ENCODE assay signal across 5 cellular contexts in genomic region chr11:130233888-130234287, GRCh38.
A peak's percentile ranks its signal among the peaks of the same experiment; 100 is the strongest.
DNase-seq lines count a peak whose midpoint lies in the region; ATAC-seq, FAIRE-seq and TF ChIP-seq lines count a peak whose summit lies in the region.
"Not testable (repeated sequence)": the region's sequence is repeated elsewhere in the genome, so short reads cannot be mapped to it uniquely, and the experiment has no call there.

No MANE protein-coding gene starts in this region.

- H3K4me3 Mint-ChIP-seq in stimulated activated naive B cell treated with anti-CD40 and anti-IgM and Interleukin-4, amounts not matched to agents 10 μg/mL and 1 μg/mL and 100 μg/mL, for 72 hours: not testable (repeated sequence)

- H3K9me3 ChIP-seq in BLaER1 treated with 17β-estradiol and CSF1 and Interleukin-3, amounts not matched to agents 10 nM and 100 nM (replicated peaks in 1 of 11); Karpas-422 (ENCODE audit: low read length); GM12878 (replicated peaks; ENCODE audit: control insufficient read depth, insufficient read depth, low read length): not testable (repeated sequence)

- H2AFZ ChIP-seq in Karpas-422 (ENCODE audit: low read length); GM12878 (ENCODE audit: control insufficient read depth, low read depth, low read length): not testable (repeated sequence)

- H3K36me3 Mint-ChIP-seq in stimulated activated naive B cell treated with anti-CD40 and anti-IgM and Interleukin-4, amounts not matched to agents 10 μg/mL and 1 μg/mL and 100 μg/mL, for 72 hours: peaks cover 8 to 17% of the 10 kb centered on the region in 2 donors

- SMC1A ChIA-PET in GM12878 (lab: Charles Lee; ENCODE audit: uncharacterized antibody, unreplicated experiment): interaction anchor here (1.0 kb wide), 1 partner anchor 10 kb away, joined by 4 read pairs; no protein-coding TSS in a partner anchor

- not testable (repeated sequence) for BruUV-seq in GM12878 (replicated peaks; lab: Mats Ljungman, UMichigan)

- CTCF ChIA-PET in GM12878 (lab: Yijun Ruan, JAX): not testable (repeated sequence)

- 22% methylated on average over 2 of the region's 3 CpGs for WGBS in GM12878 (ENCODE audit: insufficient coverage, insufficient replicate concordance, low lambda C conversion rate, missing lambda C conversion rate)

- H3K27ac Mint-ChIP-seq in stimulated activated naive B cell treated with anti-CD40 and anti-IgM and Interleukin-4, amounts not matched to agents 10 μg/mL and 1 μg/mL and 100 μg/mL, for 72 hours: not testable (repeated sequence)

- TF ChIP-seq EP300 in GM12878 (IDR thresholded peaks at IDR 0.05; ENCODE audit: borderline replicate concordance in 1 of 2, control insufficient read depth in 1 of 2, low read depth in 2 of 2, low read length in 2 of 2): not testable (repeated sequence)

- not testable (repeated sequence) for H4K20me1 ChIP-seq in BLaER1 treated with 17β-estradiol and CSF1 and Interleukin-3, amounts not matched to agents 10 nM and 100 nM; Karpas-422 (ENCODE audit: insufficient read depth, low read depth, low read length); GM12878 (ENCODE audit: control insufficient read depth, insufficient read depth)

- H3K27ac ChIP-seq in BLaER1 treated with 17β-estradiol and CSF1 and Interleukin-3, amounts not matched to agents 10 nM and 100 nM: peak overlapping the region in 9 of 11 experiments; percentile 1 to 79 (median 74); a peak in 16 of 22 replicates
- peak overlapping the region; percentile 65 for H3K27ac ChIP-seq in Karpas-422 (ENCODE audit: low read length)
- not testable (repeated sequence) for H3K27ac ChIP-seq in GM12878 (ENCODE audit: control insufficient read depth, insufficient read depth)

- not testable (repeated sequence) for H3K27me3 Mint-ChIP-seq in stimulated activated naive B cell treated with anti-CD40 and anti-IgM and Interleukin-4, amounts not matched to agents 10 μg/mL and 1 μg/mL and 100 μg/mL, for 72 hours

- H3K9ac ChIP-seq in BLaER1 treated with 17β-estradiol and CSF1 and Interleukin-3, amounts not matched to agents 10 nM and 100 nM: peak overlapping the region in 5 of 11 experiments; percentile 20 to 37 (median 31); a peak in 4 of 22 replicates
- H3K9ac ChIP-seq in Karpas-422 (ENCODE audit: low read length); GM12878 (ENCODE audit: control insufficient read depth, insufficient read depth, low read length): not testable (repeated sequence)

- H3K9me2 ChIP-seq in Karpas-422 (replicated peaks; ENCODE audit: insufficient read depth, low read length): not testable (repeated sequence)

- peaks cover 6 to 23% (median 14%) of the 10 kb centered on the region in 10 experiments for H3K4me1 ChIP-seq in BLaER1 treated with 17β-estradiol and CSF1 and Interleukin-3, amounts not matched to agents 10 nM and 100 nM
- peaks cover 54% of the 10 kb centered on the region for H3K4me1 ChIP-seq in Karpas-422 (ENCODE audit: low read length)
- H3K4me1 ChIP-seq in GM12878 (ENCODE audit: control insufficient read depth, insufficient read depth, low read length): not testable (repeated sequence)

- H3K79me2 ChIP-seq in Karpas-422 (ENCODE audit: low read length); GM12878 (ENCODE audit: control insufficient read depth, insufficient read depth, low read length): not testable (repeated sequence)

- FAIRE-seq in GM12892 (lab: Jason Lieb, UNC): peak; percentile 74
- not testable (repeated sequence) for FAIRE-seq in GM12878 (lab: Jason Lieb, UNC)

- H3K4me2 ChIP-seq in BLaER1 treated with 17β-estradiol and CSF1 and Interleukin-3, amounts not matched to agents 10 nM and 100 nM: peak overlapping the region; percentile 5 to 71 (median 33); a peak in 13 of 22 replicates
- peak overlapping the region; percentile 58 for H3K4me2 ChIP-seq in Karpas-422 (ENCODE audit: low read depth, low read length, poor library complexity, severe bottlenecking)
- H3K4me2 ChIP-seq in GM12878 (ENCODE audit: control insufficient read depth, insufficient read depth): not testable (repeated sequence)

- H3K9me3 Mint-ChIP-seq in stimulated activated naive B cell treated with anti-CD40 and anti-IgM and Interleukin-4, amounts not matched to agents 10 μg/mL and 1 μg/mL and 100 μg/mL, for 72 hours: not testable (repeated sequence)

- peaks cover 36 to 62% (median 46%) of the 10 kb centered on the region in 11 experiments for H3K36me3 ChIP-seq in BLaER1 treated with 17β-estradiol and CSF1 and Interleukin-3, amounts not matched to agents 10 nM and 100 nM
- H3K36me3 ChIP-seq in Karpas-422 (ENCODE audit: insufficient read depth, low read length); GM12878 (ENCODE audit: control insufficient read depth in 2 of 2, insufficient read depth in 2 of 2, low read length in 1 of 2): not testable (repeated sequence)

- RAD21 ChIA-PET in GM12878 (lab: Charles Lee; ENCODE audit: unreplicated experiment): not testable (repeated sequence)

- TF ChIP-seq POLR2A in GM12892 (IDR thresholded peaks at IDR 0.05; ENCODE audit: low read depth, low read length); GM12878 (IDR thresholded peaks at IDR 0.05; ENCODE audit: low read depth, low read length): not testable (repeated sequence)

- not testable (repeated sequence) for H3K4me3 ChIP-seq in BLaER1 treated with 17β-estradiol and CSF1 and Interleukin-3, amounts not matched to agents 10 nM and 100 nM; Karpas-422 (ENCODE audit: low read length); GM12878

- intact Hi-C loops in GM12878 (cut with micrococcal nuclease; ENCODE audit: unreplicated experiment): not testable (repeated sequence)

- H3K27me3 ChIP-seq in BLaER1 treated with 17β-estradiol and CSF1 and Interleukin-3, amounts not matched to agents 10 nM and 100 nM; Karpas-422 (ENCODE audit: low read length); GM12878 (replicated peaks in 1 of 2; ENCODE audit: control insufficient read depth in 2 of 2, insufficient read depth in 2 of 2, low read length in 1 of 2): not testable (repeated sequence)

- not testable (repeated sequence) for TF ChIP-seq RAD21 in GM12878 (IDR thresholded peaks at IDR 0.05; ENCODE audit: insufficient read depth, low read depth, low read length)

- DNase-seq in GM12892 (ENCODE audit: insufficient read length); Karpas-422; GM12878 (ENCODE audit: low read depth, low spot score); stimulated activated naive B cell treated with anti-CD40 and anti-IgM and Interleukin-4, amounts not matched to agents 10 μg/mL and 1 μg/mL and 100 μg/mL, for 72 hours: not testable (repeated sequence)

- not testable (repeated sequence) for H3K4me1 Mint-ChIP-seq in stimulated activated naive B cell treated with anti-CD40 and anti-IgM and Interleukin-4, amounts not matched to agents 10 μg/mL and 1 μg/mL and 100 μg/mL, for 72 hours

- ATAC-seq in GM12878: peak; percentile 29
- ATAC-seq in stimulated activated naive B cell treated with anti-CD40 and anti-IgM and Interleukin-4, amounts not matched to agents 10 μg/mL and 1 μg/mL and 100 μg/mL, for 72 hours (replicated peaks): peak; percentile 55 to 60

- in situ Hi-C loops in GM12878 (cut with MboI): not testable (repeated sequence)

- POLR2A ChIA-PET in GM12878 (lab: Charles Lee): not testable (repeated sequence)

- TF ChIP-seq CTCF in GM12878 (IDR thresholded peaks at IDR 0.05 in 2 of 3, conservative IDR thresholded peaks at IDR 0.05 in 1 of 3; ENCODE audit: control insufficient read depth in 2 of 3, extremely low read depth in 1 of 3, insufficient read depth in 1 of 3, low read depth in 3 of 3, low read length in 3 of 3): not testable (repeated sequence)
